In genomic region chr6:107821591-107821990, GRCh38 we compare ENCODE assay signal across 14 cellular contexts. TPM values are rescaled to one million over a fixed set of nuclear protein-coding genes. Genes with fewer than 3 reads are reported as not detected.
DNase-seq lines count a peak whose midpoint lies in the region; ATAC-seq, FAIRE-seq and TF ChIP-seq lines count a peak whose summit lies in the region.
"Had no signal": no experiment of that assay in that cellular context is flagged by ENCODE, and none has a peak within 500 bp of the region (broad histone marks: within the 10 kb centered on the region; RNA-seq: fewer than 3 reads in every experiment).

No MANE protein-coding gene starts in this region.

- no peak overlapping the region for H3K4me3 Mint-ChIP-seq in H9
- H3K4me3 Mint-ChIP-seq in natural killer cell, result peak overlapping the region; percentile 98

- no peaks in the 10 kb centered on the region for H3K79me2 ChIP-seq in H9 (ENCODE audit: insufficient read depth, low read length)

- H3K4ac ChIP-seq in H9 (ENCODE audit: low read depth, low read length), result no peak overlapping the region

- no peak overlapping the region for H3K27ac Mint-ChIP-seq in H9
- peak overlapping the region; percentile 99 to 100 for H3K27ac Mint-ChIP-seq in activated naive CD4-positive, alpha-beta T cell treated with anti-CD3 and anti-CD28 coated beads, Interleukin-2, amount 50 U/mL, for 72 hours
- H3K27ac Mint-ChIP-seq in natural killer cell, result peak overlapping the region; percentile 89 to 100

- H2AK5ac ChIP-seq in H9 (ENCODE audit: insufficient read length, low read length), result no peak overlapping the region

- intact Hi-C loops in natural killer cell (cut with micrococcal nuclease), result loop anchor here (5.0 to 10.0 kb wide), 6 partner anchors 34 to 1724 kb away; partner anchors contain the start of genes CD164, CEP57L1, SEC63 and SESN1

- DNase-seq in NCI-H748 (lab: John Stamatoyannopoulos, UW; ENCODE audit: unreplicated experiment) (peak; percentile 7), NCI-H748 treated with DMSO at 0.1 percent for 48 hours (lab: John Stamatoyannopoulos, UW) (no peak), H9 (no peak), natural killer cell (no peak), GM12891 (ENCODE audit: insufficient read length, low spot score) (no peak), NCI-H510A treated with DMSO at 0.1 percent for 48 hours (lab: John Stamatoyannopoulos, UW) (no peak), RPMI8226 (no peak)
- DNase-seq in activated naive CD4-positive, alpha-beta T cell treated with anti-CD3 and anti-CD28 coated beads, Interleukin-2, amount 50 U/mL, for 72 hours (ENCODE audit: low spot score in 2 of 2), result no peak
- DNase-seq: colonic mucosa, left ventricle myocardium superior had no signal

- no peak overlapping the region for H4K8ac ChIP-seq in H9 (replicated peaks; ENCODE audit: insufficient read length, low read depth, low read length)

- no peaks in the 10 kb centered on the region for H3K36me3 Mint-ChIP-seq in H9 (ENCODE audit: insufficient read depth in 1 of 3, low read depth in 3 of 3)
- H3K36me3 Mint-ChIP-seq in activated naive CD4-positive, alpha-beta T cell treated with anti-CD3 and anti-CD28 coated beads, Interleukin-2, amount 50 U/mL, for 72 hours, result peaks cover 0 to 13% of the 10 kb centered on the region in 2 donors
- no peaks in the 10 kb centered on the region for H3K36me3 Mint-ChIP-seq in natural killer cell

- H3K4me2 ChIP-seq in H9 (ENCODE audit: insufficient read depth, insufficient read length, low read length), result no peak overlapping the region

- H3K9me3 ChIP-seq in H9 (ENCODE audit: control insufficient read depth, low read depth, low read length), result no peaks in the 10 kb centered on the region
- H3K9me3 ChIP-seq: A549, colonic mucosa had no signal

- no peak overlapping the region for H2BK20ac ChIP-seq in H9 (ENCODE audit: low read depth, low read length, poor library complexity, severe bottlenecking)

- TF ChIP-seq POLR2A in GM12891 (IDR thresholded peaks at IDR 0.05; ENCODE audit: low read depth, low read length), result no peak

- H4K5ac ChIP-seq in H9 (ENCODE audit: insufficient read length, low read depth, low read length), result no peak overlapping the region

- H2BK12ac ChIP-seq in H9 (ENCODE audit: insufficient read length, low read depth, low read length), result no peak overlapping the region

- H3K9me3 Mint-ChIP-seq in H9 (no peaks in the 10 kb centered on the region), natural killer cell (no peaks in the 10 kb centered on the region)
- no peaks in the 10 kb centered on the region for H3K9me3 Mint-ChIP-seq in activated naive CD4-positive, alpha-beta T cell treated with anti-CD3 and anti-CD28 coated beads, Interleukin-2, amount 50 U/mL, for 72 hours

- H3K23me2 ChIP-seq in H9 (ENCODE audit: insufficient read length, low read depth, low read length, poor library complexity, severe bottlenecking), result no peaks in the 10 kb centered on the region

- FAIRE-seq in GM12891 (lab: Jason Lieb, UNC), result no peak
- FAIRE-seq: A549 had no signal

- no peak overlapping the region for H2AFZ ChIP-seq in H9 (ENCODE audit: low read length)

- H3K27me3 ChIP-seq in H9 (ENCODE audit: insufficient read depth, low read length), result no peaks in the 10 kb centered on the region
- H3K27me3 ChIP-seq: colonic mucosa had no signal

- no peak overlapping the region for H3T11ph ChIP-seq in H9 (ENCODE audit: low read length)

- no peak overlapping the region for H3K56ac ChIP-seq in H9 (ENCODE audit: insufficient read length, low read depth, low read length)

- H2BK120ac ChIP-seq in H9 (ENCODE audit: low read depth, low read length, poor library complexity, severe bottlenecking), result peak overlapping the region; percentile 16

- no peak overlapping the region for H4K91ac ChIP-seq in H9 (ENCODE audit: insufficient read length, low read depth, low read length)

- H2BK5ac ChIP-seq in H9 (ENCODE audit: insufficient read length, low read length), result no peak overlapping the region

- TF ChIP-seq CTCF in H9 (conservative IDR thresholded peaks at IDR 0.05) (no peak), natural killer cell (IDR thresholded peaks at IDR 0.05) (no peak)

- no CpG with 5 or more reads among the region's 5 CpGs for WGBS in H9 (ENCODE audit: extremely low coverage, insufficient read length, low lambda C conversion rate)

- H3K18ac ChIP-seq in H9 (ENCODE audit: insufficient read length, low read depth, low read length), result no peak overlapping the region

- peaks cover 2% of the 10 kb centered on the region; the same call in 1 of the 2 replicates for H3K4me1 ChIP-seq in H9 (ENCODE audit: insufficient read depth, low read length)
- H3K4me1 ChIP-seq: A549, colonic mucosa had no signal

- no peak overlapping the region for H2BK15ac ChIP-seq in H9 (ENCODE audit: low read depth, low read length)

- no peaks in the 10 kb centered on the region for H4K20me1 ChIP-seq in H9 (ENCODE audit: control insufficient read depth, insufficient read depth, insufficient read length)

- H3K27me3 Mint-ChIP-seq in H9 (ENCODE audit: low read depth) (no peaks in the 10 kb centered on the region), natural killer cell (ENCODE audit: low read depth in 2 of 2) (no peaks in the 10 kb centered on the region)

- peaks cover 20 to 34% of the 10 kb centered on the region in 2 experiments for H3K4me1 Mint-ChIP-seq in H9
- peaks cover 76 to 81% of the 10 kb centered on the region in 2 donors for H3K4me1 Mint-ChIP-seq in natural killer cell

- no peak overlapping the region for H3K9ac ChIP-seq in H9 (ENCODE audit: extremely low read depth, insufficient read length, low read length)

- H3K79me1 ChIP-seq in H9 (ENCODE audit: insufficient read depth, low read depth, low read length, poor library complexity, severe bottlenecking), result no peaks in the 10 kb centered on the region

- no peak overlapping the region for H3K27ac ChIP-seq in H9 (ENCODE audit: insufficient read length, low read depth, low read length)
- H3K27ac ChIP-seq: A549, colonic mucosa had no signal

- ATAC-seq in activated naive CD4-positive, alpha-beta T cell treated with anti-CD3 and anti-CD28 coated beads, Interleukin-2, amount 50 U/mL, for 72 hours, result no peak
- no peak for ATAC-seq in natural killer cell
- ATAC-seq: A549, left ventricle myocardium superior had no signal

- no peak overlapping the region for H3K23ac ChIP-seq in H9 (ENCODE audit: insufficient read length, low read depth, low read length)

- H3K14ac ChIP-seq in H9 (ENCODE audit: insufficient read depth, low read length), result no peak overlapping the region

TF ChIP-seq in GM12891, 5 proteins besides CTCF, POLR2A, EP300 and RAD21:
- TF ChIP-seq POU2F2 (IDR thresholded peaks at IDR 0.05; ENCODE audit: low read depth, low read length) (no peak), SPI1 (IDR thresholded peaks at IDR 0.05; ENCODE audit: low read depth, low read length) (no peak), POLR2AphosphoS5 (IDR thresholded peaks at IDR 0.05; ENCODE audit: low read depth, low read length) (no peak), TAF1 (IDR thresholded peaks at IDR 0.05; ENCODE audit: low read depth, low read length) (no peak), PAX5 (IDR thresholded peaks at IDR 0.05; ENCODE audit: insufficient read depth, low read length, severe bottlenecking) (no peak)

RNA-seq across cellular contexts. Expression of gene SCML4, which starts 2.5 kb away (rescaled TPM):
- total RNA-seq in H9 (2021) (not detected in 2 replicates), natural killer cell (10 to 100 TPM; 32.6 to 59.9 (median 56.8) TPM)
- total RNA-seq in activated naive CD4-positive, alpha-beta T cell treated with anti-CD3 and anti-CD28 coated beads, Interleukin-2, amount 50 U/mL, for 72 hours, result 10 to 100 TPM in 1 of 2 donors, 1 to 10 TPM in 1; 5.2 to 11.7 TPM
- polyA plus RNA-seq in GM12891 (2012; ENCODE audit: low read depth, missing spikeins), result 0.10 TPM
- total RNA-seq: fibroblast of lung, NCI-H460, RPMI7951 had no signal
- polyA plus RNA-seq: A549, fibroblast of lung had no signal

Comparison
In these comparisons a context has a peak if more than half of its experiments do, and no peak if none do; other contexts are left out.
1. H3K27ac Mint-ChIP-seq: peak in activated naive CD4-positive, alpha-beta T cell treated with anti-CD3 and anti-CD28 coated beads, Interleukin-2, amount 50 U/mL, for 72 hours (2 of 2) and natural killer cell (2 of 2); none in H9 (0 of 3).